ENCODE assay signal across 25 cellular contexts in genomic region chr10:20157314-20157713, GRCh38.
"Had no signal": no experiment of that assay in that cellular context is flagged by ENCODE, and none has a peak within 500 bp of the region (broad histone marks: within the 10 kb centered on the region; RNA-seq: fewer than 3 reads in every experiment).

No MANE protein-coding gene starts in this region.

- H3K27me3 Mint-ChIP-seq: naive B cell; stimulated activated naive B cell treated with anti-CD40 and anti-IgM and Interleukin-4, amounts not matched to agents 10 μg/mL and 1 μg/mL and 100 μg/mL, for 72 hours; stimulated activated naive CD8-positive, alpha-beta T cell treated with anti-CD3 and anti-CD28 coated beads, Interleukin-15, Interleukin-2, amounts not matched to agents 100 ng/mL and 50 ng/mL, for 24 hours had no signal

- H3K36me3 Mint-ChIP-seq: naive B cell; stimulated activated naive B cell treated with anti-CD40 and anti-IgM and Interleukin-4, amounts not matched to agents 10 μg/mL and 1 μg/mL and 100 μg/mL, for 72 hours had no signal

- H3K4me3 ChIP-seq: colonic mucosa, esophagus muscularis mucosa, heart right ventricle, lower lobe of right lung, mucosa of descending colon, ovary, right lobe of liver, thoracic aorta, tibial nerve, upper lobe of left lung had no signal

- H3K4me1 ChIP-seq: colonic mucosa, esophagus muscularis mucosa, lower lobe of right lung, right lobe of liver, upper lobe of left lung had no signal

- H3K4me3 Mint-ChIP-seq: mesothelial cell of epicardium; naive B cell; nephron; stimulated activated naive B cell treated with anti-CD40 and anti-IgM and Interleukin-4, amounts not matched to agents 10 μg/mL and 1 μg/mL and 100 μg/mL, for 72 hours; stimulated activated naive CD8-positive, alpha-beta T cell treated with anti-CD3 and anti-CD28 coated beads, Interleukin-15, Interleukin-2, amounts not matched to agents 100 ng/mL and 50 ng/mL, for 24 hours had no signal

- H3K27ac ChIP-seq: colonic mucosa, esophagus muscularis mucosa, heart right ventricle, lower lobe of right lung, ovary, right lobe of liver, thoracic aorta, upper lobe of left lung had no signal

- H3K36me3 ChIP-seq: colonic mucosa, esophagus muscularis mucosa, heart right ventricle, lower lobe of right lung, ovary, right lobe of liver, thoracic aorta, tibial nerve, upper lobe of left lung had no signal

- H3K9me3 ChIP-seq: colonic mucosa, esophagus muscularis mucosa, heart right ventricle, lower lobe of right lung, mucosa of descending colon, ovary, right lobe of liver, thoracic aorta, tibial nerve, upper lobe of left lung had no signal

- H3K27me3 ChIP-seq: colonic mucosa, esophagus muscularis mucosa, heart right ventricle, ovary, right lobe of liver, tibial nerve, upper lobe of left lung had no signal

- H3K4me1 Mint-ChIP-seq: naive B cell; stimulated activated naive B cell treated with anti-CD40 and anti-IgM and Interleukin-4, amounts not matched to agents 10 μg/mL and 1 μg/mL and 100 μg/mL, for 72 hours had no signal

- DNase-seq: colonic mucosa; dermis blood vessel endothelial cell; effector memory CD4-positive, alpha-beta T cell; glutamatergic neuron; heart right ventricle; hippocampal formation; islet precursor cell; left ventricle myocardium superior; lower lobe of right lung; mucosa of descending colon; naive B cell; occipital lobe; ovary; right lobe of liver; small intestine; stimulated activated CD4-positive, alpha-beta T cell treated with anti-CD3 and anti-CD28 coated beads, Interleukin-15, amount 100 ng/mL, for 24 hours; stimulated activated CD4-positive, alpha-beta T cell treated with anti-CD3 and anti-CD28 coated beads, Interleukin-2, amount 100 ng/mL, for 48 hours; stimulated activated naive B cell treated with anti-CD40 and anti-IgM and Interleukin-4, amounts not matched to agents 10 μg/mL and 1 μg/mL and 100 μg/mL, for 72 hours; upper lobe of left lung had no signal

- H3K27ac Mint-ChIP-seq: mesothelial cell of epicardium; naive B cell; nephron; stimulated activated naive B cell treated with anti-CD40 and anti-IgM and Interleukin-4, amounts not matched to agents 10 μg/mL and 1 μg/mL and 100 μg/mL, for 72 hours; stimulated activated naive CD8-positive, alpha-beta T cell treated with anti-CD3 and anti-CD28 coated beads, Interleukin-15, Interleukin-2, amounts not matched to agents 100 ng/mL and 50 ng/mL, for 24 hours had no signal

- H3K9me3 Mint-ChIP-seq: nephron; stimulated activated naive CD8-positive, alpha-beta T cell treated with anti-CD3 and anti-CD28 coated beads, Interleukin-15, Interleukin-2, amounts not matched to agents 100 ng/mL and 50 ng/mL, for 24 hours had no signal

- ATAC-seq: heart right ventricle; left ventricle myocardium superior; lower lobe of right lung; mucosa of descending colon; right lobe of liver; stimulated activated naive B cell treated with anti-CD40 and anti-IgM and Interleukin-4, amounts not matched to agents 10 μg/mL and 1 μg/mL and 100 μg/mL, for 72 hours had no signal
